Comparison of ENCODE assay signal across 14 cellular contexts in genomic region chr20:38144608-38145093, GRCh38. TPM values are rescaled to one million over a fixed set of nuclear protein-coding genes. Genes with fewer than 3 reads are reported as not detected.
A peak's percentile ranks its signal among the peaks of the same experiment; 100 is the strongest.
DNase-seq lines count a peak whose midpoint lies in the region; ATAC-seq and TF ChIP-seq lines count a peak whose summit lies in the region.
"Had no signal": no experiment of that assay in that cellular context is flagged by ENCODE, and none has a peak within 500 bp of the region (broad histone marks: within the 10 kb centered on the region; RNA-seq: fewer than 3 reads in every experiment).

No MANE protein-coding gene starts in this region.

- H3K23ac ChIP-seq in H9 (ENCODE audit: insufficient read length, low read depth, low read length): no peak overlapping the region

- H3K79me2 ChIP-seq in H9 (ENCODE audit: insufficient read depth, low read length): no peaks in the 10 kb centered on the region

- no peak overlapping the region for H3T11ph ChIP-seq in H9 (ENCODE audit: low read length)

- H3K4ac ChIP-seq in H9 (ENCODE audit: low read depth, low read length): no peak overlapping the region

- no peaks in the 10 kb centered on the region for H3K23me2 ChIP-seq in H9 (ENCODE audit: insufficient read length, low read depth, low read length, poor library complexity, severe bottlenecking)

- no peak overlapping the region for H3K4me3 Mint-ChIP-seq in H9
- H3K4me3 Mint-ChIP-seq: activated naive CD4-positive, alpha-beta T cell treated with anti-CD3 and anti-CD28 coated beads, Interleukin-2, amount 50 U/mL, for 24 hours had no signal

- no peak overlapping the region for H2AFZ ChIP-seq in H9 (ENCODE audit: low read length)

- H3K27me3 ChIP-seq in AG04450 (ENCODE audit: control insufficient read depth, insufficient read depth, low read length) (no peaks in the 10 kb centered on the region), WERI-Rb-1 (ENCODE audit: insufficient read depth, low read depth, severe bottlenecking) (no peaks in the 10 kb centered on the region), right atrium auricular region (no peaks in the 10 kb centered on the region), psoas muscle (ENCODE audit: insufficient read depth in 3 of 3, low read length in 2 of 3) (no peaks in the 10 kb centered on the region), H9 (ENCODE audit: insufficient read depth, low read length) (no peaks in the 10 kb centered on the region)

- H3K14ac ChIP-seq in H9 (ENCODE audit: insufficient read depth, low read length): no peak overlapping the region

- CTCF ChIA-PET in AG04450 (lab: Charles Lee): interaction anchor here (0.7 to 1.4 kb wide), 4 partner anchors 22 to 87 kb away, joined by 3 to 7 read pairs (median 3); no protein-coding TSS in a partner anchor

- no peak overlapping the region for H2AK5ac ChIP-seq in H9 (ENCODE audit: insufficient read length, low read length)

- POLR2A ChIA-PET in AG04450 (lab: Yijun Ruan, JAX): interaction anchor here (0.5 to 1.2 kb wide), 3 partner anchors 20 to 107 kb away, joined by 3 to 7 read pairs (median 5); no protein-coding TSS in a partner anchor

- H4K5ac ChIP-seq in H9 (ENCODE audit: insufficient read length, low read depth, low read length): no peak overlapping the region

- H3K4me3 ChIP-seq in AG04450 (ENCODE audit: low read depth, low read length) (no peak overlapping the region), WERI-Rb-1 (ENCODE audit: low read depth, low read length) (no peak overlapping the region), right atrium auricular region (no peak overlapping the region), psoas muscle (no peak overlapping the region)

- no peak overlapping the region for H2BK5ac ChIP-seq in H9 (ENCODE audit: insufficient read length, low read length)

- H2BK15ac ChIP-seq in H9 (ENCODE audit: low read depth, low read length): no peak overlapping the region

- 73 to 77% (median 76%) methylated on average over 6 of the region's 6 CpGs for WGBS in psoas muscle, 3 donors
- WGBS in H9 (ENCODE audit: extremely low coverage, insufficient read length, low lambda C conversion rate): no CpG with 5 or more reads among the region's 6 CpGs

- H3K27ac ChIP-seq in AG04450 (ENCODE audit: low read depth, low read length) (peak overlapping the region; percentile 91), WERI-Rb-1 (peak overlapping the region; percentile 56), right atrium auricular region (peak overlapping the region; percentile 83 to 84), psoas muscle (peak overlapping the region; percentile 44), H9 (ENCODE audit: insufficient read length, low read depth, low read length) (no peak overlapping the region)

- H2BK120ac ChIP-seq in H9 (ENCODE audit: low read depth, low read length, poor library complexity, severe bottlenecking): no peak overlapping the region

- H3K27me3 Mint-ChIP-seq in H9 (ENCODE audit: low read depth): no peaks in the 10 kb centered on the region; the same call in 1 of the 2 replicates

- H4K8ac ChIP-seq in H9 (replicated peaks; ENCODE audit: insufficient read length, low read depth, low read length): no peak overlapping the region

- H3K9me3 Mint-ChIP-seq in H9: no peaks in the 10 kb centered on the region
- H3K9me3 Mint-ChIP-seq: activated naive CD4-positive, alpha-beta T cell treated with anti-CD3 and anti-CD28 coated beads, Interleukin-2, amount 50 U/mL, for 24 hours had no signal

- no peak for TF ChIP-seq CTCF in AG04450 (IDR thresholded peaks at IDR 0.05; ENCODE audit: low read depth, low read length)
- no peak for TF ChIP-seq CTCF in WERI-Rb-1 (IDR thresholded peaks at IDR 0.05; ENCODE audit: low read depth, low read length)
- TF ChIP-seq CTCF in right atrium auricular region (IDR thresholded peaks at IDR 0.05): no peak
- TF ChIP-seq CTCF in psoas muscle (IDR thresholded peaks at IDR 0.05): no peak
- no peak for TF ChIP-seq CTCF in H9 (conservative IDR thresholded peaks at IDR 0.05)

- no peak overlapping the region for H3K56ac ChIP-seq in H9 (ENCODE audit: insufficient read length, low read depth, low read length)

- peaks cover 0 to 41% of the 10 kb centered on the region in 2 donors for H3K4me1 ChIP-seq in right atrium auricular region
- peaks cover 13% of the 10 kb centered on the region for H3K4me1 ChIP-seq in psoas muscle
- no peaks in the 10 kb centered on the region for H3K4me1 ChIP-seq in H9 (ENCODE audit: insufficient read depth, low read length)

- H3K4me2 ChIP-seq in H9 (ENCODE audit: insufficient read depth, insufficient read length, low read length): no peak overlapping the region

- DNase-seq in AG04450 (ENCODE audit: low read depth, low spot score) (no peak), WERI-Rb-1 (no peak), right atrium auricular region (ENCODE audit: low spot score) (no peak), psoas muscle (no peak), H9 (no peak)
- no peak for DNase-seq in stimulated activated CD4-positive, alpha-beta T cell treated with anti-CD3 and anti-CD28 coated beads, Interleukin-4, amount 100 ng/mL, for 24 hours
- DNase-seq: head of caudate nucleus, midbrain, NCI-H187, T-helper 2 cell had no signal

- no peak overlapping the region for H2BK20ac ChIP-seq in H9 (ENCODE audit: low read depth, low read length, poor library complexity, severe bottlenecking)

- H3K18ac ChIP-seq in H9 (ENCODE audit: insufficient read length, low read depth, low read length): no peak overlapping the region

- H3K4me1 Mint-ChIP-seq in H9: peaks cover 14 to 30% of the 10 kb centered on the region in 2 experiments
- H3K4me1 Mint-ChIP-seq: activated naive CD4-positive, alpha-beta T cell treated with anti-CD3 and anti-CD28 coated beads, Interleukin-2, amount 50 U/mL, for 24 hours had no signal

- no peaks in the 10 kb centered on the region; a peak in 1 of 7 replicates for H3K36me3 Mint-ChIP-seq in H9 (ENCODE audit: insufficient read depth in 1 of 3, low read depth in 3 of 3)
- H3K36me3 Mint-ChIP-seq: activated naive CD4-positive, alpha-beta T cell treated with anti-CD3 and anti-CD28 coated beads, Interleukin-2, amount 50 U/mL, for 24 hours had no signal

- no peak overlapping the region for H3K9ac ChIP-seq in H9 (ENCODE audit: extremely low read depth, insufficient read length, low read length)

- H3K27ac Mint-ChIP-seq in H9: 0 out of 7 replicates have a peak overlapping the region, but pooled peaks of 1 of the 3 experiments have one; percentile 28
- H3K27ac Mint-ChIP-seq: activated naive CD4-positive, alpha-beta T cell treated with anti-CD3 and anti-CD28 coated beads, Interleukin-2, amount 50 U/mL, for 24 hours had no signal

- H3K36me3 ChIP-seq in WERI-Rb-1: no peaks in the 10 kb centered on the region
- H3K36me3 ChIP-seq in right atrium auricular region: peaks cover 99% of the 10 kb centered on the region
- H3K36me3 ChIP-seq in psoas muscle (ENCODE audit: insufficient read depth in 1 of 2, low read depth in 1 of 2): peaks cover 0 to 88% of the 10 kb centered on the region in 2 donors

- H2BK12ac ChIP-seq in H9 (ENCODE audit: insufficient read length, low read depth, low read length): no peak overlapping the region

- intact Hi-C loops in psoas muscle (cut with DNase I): no loop called here

- ATAC-seq in psoas muscle: peak in 2 of 4 donors; percentile 9 to 20
- no peak for ATAC-seq in HG02571 (IDR thresholded peaks at IDR 0.05; ENCODE audit: unreplicated experiment)
- no peak for ATAC-seq in GM18502 (IDR thresholded peaks at IDR 0.05; ENCODE audit: poor library complexity, unreplicated experiment)

- no peaks in the 10 kb centered on the region for H4K20me1 ChIP-seq in H9 (ENCODE audit: control insufficient read depth, insufficient read depth, insufficient read length)

- no peaks in the 10 kb centered on the region for H3K79me1 ChIP-seq in H9 (ENCODE audit: insufficient read depth, low read depth, low read length, poor library complexity, severe bottlenecking)

- H4K91ac ChIP-seq in H9 (ENCODE audit: insufficient read length, low read depth, low read length): no peak overlapping the region

- no peaks in the 10 kb centered on the region; the same call in 1 of the 2 replicates for H3K9me3 ChIP-seq in AG04450 (ENCODE audit: control insufficient read depth, insufficient read depth, low read length)
- no peaks in the 10 kb centered on the region for H3K9me3 ChIP-seq in WERI-Rb-1 (ENCODE audit: severe bottlenecking)
- no peaks in the 10 kb centered on the region for H3K9me3 ChIP-seq in right atrium auricular region
- H3K9me3 ChIP-seq in psoas muscle: no peaks in the 10 kb centered on the region
- H3K9me3 ChIP-seq in H9 (ENCODE audit: control insufficient read depth, low read depth, low read length): no peaks in the 10 kb centered on the region

RNA-seq across cellular contexts. Expression of gene TGM2, which starts 20.4 kb away (rescaled TPM):
- 326 and 398 TPM in 2 replicates for polyA plus RNA-seq in AG04450 (2011; rRNA removed)
- polyA minus RNA-seq in AG04450 (2011; rRNA and poly(A)+ RNA removed): 277 and 363 TPM in 2 replicates
- total RNA-seq in right atrium auricular region: 1,000 to 10,000 TPM in 1 of 2 donors, 100 to 1,000 TPM in 1; 680 to 1,303 TPM
- total RNA-seq in psoas muscle: 100 to 1,000 TPM in 3 of 4 donors, 10 to 100 TPM in 1; 38.0 to 235 (median 134) TPM
- polyA plus RNA-seq in psoas muscle: 100 to 1,000 TPM in 1 of 3 donors, 10 to 100 TPM in 2; 23.6 to 168 (median 57.4) TPM
- total RNA-seq in H9 (2021): 1.1 and 1.4 TPM in 2 replicates
- total RNA-seq: activated CD8-positive, alpha-beta memory T cell treated with anti-CD3 and anti-CD28 coated beads for 36 hours had no signal

Comparison
In these comparisons a context has a peak if more than half of its experiments do, and no peak if none do; other contexts are left out.
1. RNA of gene TGM2, which starts 20.4 kb away (total RNA-seq): 680 to 1,303 TPM in right atrium auricular region and 38.0 to 235 TPM in psoas muscle; 1.1 to 1.4 TPM in H9; every median in the first group is over 10 times any median in the second.